Comparison of ENCODE assay signal across 12 cellular contexts in genomic region chr17:81221371-81221841, GRCh38. TPM values are rescaled to one million over a fixed set of nuclear protein-coding genes. Genes with fewer than 3 reads are reported as not detected.
DNase-seq lines count a peak whose midpoint lies in the region; ATAC-seq, FAIRE-seq and TF ChIP-seq lines count a peak whose summit lies in the region.
"Had no signal": no experiment of that assay in that cellular context is flagged by ENCODE, and none has a peak within 500 bp of the region (broad histone marks: within the 10 kb centered on the region; RNA-seq: fewer than 3 reads in every experiment).

No MANE protein-coding gene starts in this region.

- no peak overlapping the region for H3K27ac ChIP-seq in CD8-positive, alpha-beta memory T cell (ENCODE audit: low read depth, low read length)
- H3K27ac ChIP-seq in breast epithelium, result no peak overlapping the region
- no peak overlapping the region for H3K27ac ChIP-seq in kidney (ENCODE audit: low read depth in 2 of 2, low read length in 2 of 2)

- H3K9me3 ChIP-seq in CD8-positive, alpha-beta memory T cell (ENCODE audit: low read length), result no peaks in the 10 kb centered on the region
- H3K9me3 ChIP-seq in breast epithelium (no peaks in the 10 kb centered on the region), kidney (ENCODE audit: control insufficient read depth in 1 of 2, low read length in 2 of 2) (no peaks in the 10 kb centered on the region)

- POLR2A ChIA-PET in CD8-positive, alpha-beta memory T cell (lab: Charles Lee), result no interaction called here

- H3K4me3 ChIP-seq in CD8-positive, alpha-beta memory T cell (ENCODE audit: low read length), result no peak overlapping the region
- peak overlapping the region; percentile 72 for H3K4me3 ChIP-seq in LNCaP clone FGC (ENCODE audit: low read depth, low read length)
- H3K4me3 ChIP-seq in breast epithelium, result peak overlapping the region in 2 of 3 donors; percentile 84 to 98
- H3K4me3 ChIP-seq in kidney (ENCODE audit: low read length in 2 of 2), result peak overlapping the region in 1 of 2 donors; percentile 64

- H3K36me3 ChIP-seq in CD8-positive, alpha-beta memory T cell (ENCODE audit: insufficient read depth, low read length), result no peaks in the 10 kb centered on the region
- H3K36me3 ChIP-seq in breast epithelium (no peaks in the 10 kb centered on the region), kidney (ENCODE audit: control insufficient read depth in 1 of 2, insufficient read depth in 2 of 2, low read length in 2 of 2) (no peaks in the 10 kb centered on the region)

- peak overlapping the region; percentile 20 to 82 (median 66) for H3K4me3 Mint-ChIP-seq in CD8-positive, alpha-beta memory T cell
- peak overlapping the region; percentile 30 for H3K4me3 Mint-ChIP-seq in natural killer cell treated with Interleukin-12 subunit alpha and Interleukin-12 subunit beta and Interleukin-15 and Interleukin-18, amount 100 ng/mL, for 72 hours

- no peaks in the 10 kb centered on the region for H3K27me3 ChIP-seq in CD8-positive, alpha-beta memory T cell (ENCODE audit: insufficient read depth, low read length, poor library complexity, severe bottlenecking)
- no peaks in the 10 kb centered on the region for H3K27me3 ChIP-seq in breast epithelium

- H3K36me3 Mint-ChIP-seq in CD8-positive, alpha-beta memory T cell, result peaks cover 0 to 10% (median 0%) of the 10 kb centered on the region in 3 donors
- no peaks in the 10 kb centered on the region for H3K36me3 Mint-ChIP-seq in natural killer cell treated with Interleukin-12 subunit alpha and Interleukin-12 subunit beta and Interleukin-15 and Interleukin-18, amount 100 ng/mL, for 72 hours

- CTCF ChIA-PET in CD8-positive, alpha-beta memory T cell (lab: Charles Lee), result no interaction called here

- TF ChIP-seq CTCF in LNCaP clone FGC (IDR thresholded peaks at IDR 0.05; ENCODE audit: control insufficient read depth, extremely low read depth, insufficient read depth) (no peak), breast epithelium (IDR thresholded peaks at IDR 0.05) (no peak), kidney (IDR thresholded peaks at IDR 0.05; ENCODE audit: borderline replicate concordance, extremely low read depth, insufficient read depth) (no peak)

- no peak for TF ChIP-seq POLR2A in breast epithelium (IDR thresholded peaks at IDR 0.05)

- intact Hi-C loops in breast epithelium (cut with DNase I; ENCODE audit: low total_unique reads) (no loop called here), kidney (cut with DNase I) (no loop called here)

- H3K27me3 Mint-ChIP-seq in CD8-positive, alpha-beta memory T cell, result peaks cover 0 to 3% of the 10 kb centered on the region in 2 donors
- no peaks in the 10 kb centered on the region for H3K27me3 Mint-ChIP-seq in natural killer cell treated with Interleukin-12 subunit alpha and Interleukin-12 subunit beta and Interleukin-15 and Interleukin-18, amount 100 ng/mL, for 72 hours

- H3K4me1 ChIP-seq in CD8-positive, alpha-beta memory T cell (ENCODE audit: insufficient read depth, low read length), result peaks cover 18% of the 10 kb centered on the region
- H3K4me1 ChIP-seq in breast epithelium (peaks cover 8% of the 10 kb centered on the region in 2 donors), kidney (ENCODE audit: control insufficient read depth in 1 of 2, insufficient read depth in 1 of 2, low read depth in 1 of 2, low read length in 2 of 2) (peaks cover 0 to 14% of the 10 kb centered on the region in 2 donors)

- ATAC-seq in natural killer cell treated with Interleukin-12 subunit alpha and Interleukin-12 subunit beta and Interleukin-15 and Interleukin-18, amount 100 ng/mL, for 72 hours, result no peak
- ATAC-seq in GM19351 (IDR thresholded peaks at IDR 0.05; ENCODE audit: unreplicated experiment) (no peak), HG02938 (IDR thresholded peaks at IDR 0.05; ENCODE audit: unreplicated experiment) (no peak)

- H3K4me1 Mint-ChIP-seq in CD8-positive, alpha-beta memory T cell, result peaks cover 10 to 22% (median 12%) of the 10 kb centered on the region in 3 donors
- H3K4me1 Mint-ChIP-seq in natural killer cell treated with Interleukin-12 subunit alpha and Interleukin-12 subunit beta and Interleukin-15 and Interleukin-18, amount 100 ng/mL, for 72 hours (ENCODE audit: low read depth in 2 of 2), result peaks cover 7 to 12% of the 10 kb centered on the region in 2 donors

- H3K9me3 Mint-ChIP-seq in CD8-positive, alpha-beta memory T cell, result no peaks in the 10 kb centered on the region
- no peaks in the 10 kb centered on the region for H3K9me3 Mint-ChIP-seq in natural killer cell treated with Interleukin-12 subunit alpha and Interleukin-12 subunit beta and Interleukin-15 and Interleukin-18, amount 100 ng/mL, for 72 hours

- no peak for FAIRE-seq in kidney (lab: Jason Lieb, UNC)
- FAIRE-seq: bronchial epithelial cell, GM12891 had no signal

- H3K27ac Mint-ChIP-seq in CD8-positive, alpha-beta memory T cell, result no peak overlapping the region
- H3K27ac Mint-ChIP-seq in natural killer cell treated with Interleukin-12 subunit alpha and Interleukin-12 subunit beta and Interleukin-15 and Interleukin-18, amount 100 ng/mL, for 72 hours, result no peak overlapping the region

- DNase-seq in CD8-positive, alpha-beta memory T cell, result no peak
- DNase-seq in LNCaP clone FGC (ENCODE audit: low read depth), result no peak
- DNase-seq in breast epithelium (ENCODE audit: low spot score in 2 of 2), result no peak
- DNase-seq in natural killer cell treated with Interleukin-12 subunit alpha and Interleukin-12 subunit beta and Interleukin-15 and Interleukin-18, amount 100 ng/mL, for 72 hours (ENCODE audit: low spot score), result no peak
- DNase-seq in GOT3 (lab: John Stamatoyannopoulos, UW), result no peak
- no peak for DNase-seq in kidney
- DNase-seq: SW 1271 had no signal

- peak overlapping the region in 1 of 2 donors; percentile 46 for H3K9ac ChIP-seq in kidney (ENCODE audit: low read length in 2 of 2)

RNA-seq across cellular contexts. Expression of gene CEP131, which starts 1.4 kb away (rescaled TPM):
- total RNA-seq in CD8-positive, alpha-beta memory T cell, result 10 to 100 TPM; 13.2 to 13.3 TPM
- 6.5 TPM for polyA plus RNA-seq in CD8-positive, alpha-beta memory T cell
- total RNA-seq in breast epithelium (10 to 100 TPM in 1 of 3 donors, 1 to 10 TPM in 2; 6.9 to 12.8 (median 9.7) TPM), kidney (7.5 TPM)
- total RNA-seq in natural killer cell treated with Interleukin-12 subunit alpha and Interleukin-12 subunit beta and Interleukin-15 and Interleukin-18, amount 100 ng/mL, for 72 hours, result 10 to 100 TPM in 1 of 2 donors, 1 to 10 TPM in 1; 7.8 to 14.5 TPM
- 6.9 TPM for polyA plus RNA-seq in kidney (ENCODE audit: insufficient read depth, low read depth, low replicate concordance)

RNA-seq across cellular contexts. Expression of gene TEPSIN, which starts 17.4 kb away (rescaled TPM):
- total RNA-seq in CD8-positive, alpha-beta memory T cell, result 10 to 100 TPM; 41.2 to 44.2 TPM
- 6.2 TPM for polyA plus RNA-seq in CD8-positive, alpha-beta memory T cell
- 10 to 100 TPM; 33.9 to 54.3 (median 36.4) TPM for total RNA-seq in breast epithelium
- total RNA-seq in natural killer cell treated with Interleukin-12 subunit alpha and Interleukin-12 subunit beta and Interleukin-15 and Interleukin-18, amount 100 ng/mL, for 72 hours, result 10 to 100 TPM; 47.9 to 61.7 TPM
- 42.8 TPM for total RNA-seq in kidney
- polyA plus RNA-seq in kidney (ENCODE audit: insufficient read depth, low read depth, low replicate concordance), result 13.9 TPM

RNA-seq across cellular contexts. Expression of gene NDUFAF8, which starts 17.7 kb away (rescaled TPM):
- total RNA-seq in CD8-positive, alpha-beta memory T cell, result 100 to 1,000 TPM; 136 to 138 TPM
- 76.4 TPM for polyA plus RNA-seq in CD8-positive, alpha-beta memory T cell
- total RNA-seq in breast epithelium, result 10 to 100 TPM; 34.2 to 39.7 (median 35.2) TPM
- total RNA-seq in natural killer cell treated with Interleukin-12 subunit alpha and Interleukin-12 subunit beta and Interleukin-15 and Interleukin-18, amount 100 ng/mL, for 72 hours, result 100 to 1,000 TPM in 1 of 2 donors, 10 to 100 TPM in 1; 58.1 to 107 TPM
- total RNA-seq in kidney, result 38.6 TPM
- 134 TPM for polyA plus RNA-seq in kidney (ENCODE audit: insufficient read depth, low read depth, low replicate concordance)

RNA-seq across cellular contexts. Expression of gene AATK, which starts 55.4 kb away (rescaled TPM):
- under 1 TPM; 0.29 to 0.55 TPM for total RNA-seq in CD8-positive, alpha-beta memory T cell
- not detected for polyA plus RNA-seq in CD8-positive, alpha-beta memory T cell
- total RNA-seq in breast epithelium (under 1 TPM; under 0.01 to 0.98 (median 0.73) TPM), kidney (4.2 TPM)
- 1 to 10 TPM; 1.8 to 7.6 TPM for total RNA-seq in natural killer cell treated with Interleukin-12 subunit alpha and Interleukin-12 subunit beta and Interleukin-15 and Interleukin-18, amount 100 ng/mL, for 72 hours
- 0.65 TPM for polyA plus RNA-seq in kidney (ENCODE audit: insufficient read depth, low read depth, low replicate concordance)

RNA-seq across cellular contexts. Expression of gene PVALEF, which starts 56.1 kb away (rescaled TPM):
- total RNA-seq in CD8-positive, alpha-beta memory T cell, result not detected
- not detected for polyA plus RNA-seq in CD8-positive, alpha-beta memory T cell
- total RNA-seq in breast epithelium (not detected), kidney (not detected)
- not detected for total RNA-seq in natural killer cell treated with Interleukin-12 subunit alpha and Interleukin-12 subunit beta and Interleukin-15 and Interleukin-18, amount 100 ng/mL, for 72 hours
- not detected for polyA plus RNA-seq in kidney (ENCODE audit: insufficient read depth, low read depth, low replicate concordance)
- total RNA-seq: bronchial epithelial cell, LHCN-M2 had no signal
